12 cellular contexts compared by ENCODE assay signal in genomic region chr10:94213980-94214379, GRCh38.
"Had no signal": no experiment of that assay in that cellular context is flagged by ENCODE, and none has a peak within 500 bp of the region (broad histone marks: within the 10 kb centered on the region; RNA-seq: fewer than 3 reads in every experiment).

No MANE protein-coding gene starts in this region.

- DNase-seq: activated CD4-positive, alpha-beta T cell treated with anti-CD3 and anti-CD28 coated beads, Interleukin-2, amount 10 ng/mL, durations not matched to agents 7 days and 5 days; activated CD8-positive, alpha-beta memory T cell treated with anti-CD3 and anti-CD28 coated beads for 24 hours; activated naive CD4-positive, alpha-beta T cell treated with anti-CD3 and anti-CD28 coated beads, Interleukin-2, amount 10 ng/mL, durations not matched to agents 7 days and 5 days; activated T-cell treated with anti-CD3 and anti-CD28 coated beads for 4 hours; central memory CD4-positive, alpha-beta T cell; glutamatergic neuron; immature natural killer cell; left cardiac atrium; trophoblast cell had no signal

- ATAC-seq: activated T-helper 17 cell treated with anti-CD3 and anti-CD28 coated beads, Interleukin-2, amount 50 U/mL, for 72 hours; SK-N-SH treated with all-trans-retinoic acid at 6 μM for 48 hours; stimulated activated effector memory CD8-positive, alpha-beta T cell treated with anti-CD3 and anti-CD28 coated beads, Interleukin-12 subunit alpha, Interleukin-12 subunit beta, amount 100 ng/mL, for 72 hours had no signal
